11 cellular contexts compared by ENCODE assay signal in the genomic region with DNA sequence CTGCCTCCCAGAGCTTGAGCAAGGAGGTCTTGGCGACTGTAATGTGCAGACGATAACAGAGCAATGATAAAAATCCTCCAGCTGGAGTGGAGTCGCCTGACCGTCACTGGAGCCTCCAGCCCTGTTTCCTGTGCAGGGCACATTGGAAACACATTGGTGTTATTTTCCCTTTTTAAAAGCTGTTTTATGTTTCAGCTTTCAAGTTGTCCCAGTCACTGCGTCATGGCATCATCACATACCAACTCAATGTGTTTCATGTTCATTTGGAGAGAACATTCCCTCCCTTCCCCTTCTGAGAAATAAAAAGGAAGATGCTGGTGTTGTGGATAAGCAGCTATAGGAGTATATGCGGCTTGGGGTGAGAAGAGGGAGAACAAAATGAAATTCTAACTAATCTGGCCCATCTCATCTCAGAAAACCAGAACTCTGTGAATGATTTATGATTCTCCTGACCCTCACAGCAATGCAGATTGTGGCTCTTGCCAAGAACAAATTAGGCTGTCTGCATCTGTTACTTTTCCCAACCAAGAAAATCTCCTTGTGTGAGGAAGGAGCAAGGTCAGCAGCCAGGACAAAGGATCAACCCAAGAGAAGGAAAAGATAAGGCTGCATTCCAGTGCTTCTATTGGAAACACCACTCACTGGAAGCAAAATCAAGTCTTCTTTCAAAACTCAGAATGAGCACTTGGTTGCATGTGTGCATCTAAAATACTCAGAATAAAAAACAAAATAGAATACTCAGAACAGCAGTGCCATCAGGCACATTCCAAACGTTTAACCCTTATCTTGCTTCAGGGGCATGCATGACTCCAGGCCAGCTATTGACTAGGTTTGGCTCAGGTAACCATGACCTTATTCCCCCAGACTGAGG.
A peak's percentile ranks its signal among the peaks of the same experiment; 100 is the strongest.
DNase-seq lines count a peak whose midpoint lies in the region; ATAC-seq, FAIRE-seq and TF ChIP-seq lines count a peak whose summit lies in the region.
"Had no signal": no experiment of that assay in that cellular context is flagged by ENCODE, and none has a peak within 500 bp of the region (broad histone marks: within the 10 kb centered on the region; RNA-seq: fewer than 3 reads in every experiment).

No MANE protein-coding gene starts in this region.

- TF ChIP-seq POLR2A in right lobe of liver (IDR thresholded peaks at IDR 0.05) (no peak), prostate gland (IDR thresholded peaks at IDR 0.05) (no peak)

- DNase-seq in LHCN-M2 (ENCODE audit: low read depth) (peak; percentile 43), right lobe of liver (no peak), stromal cell of bone marrow (ENCODE audit: low read depth) (peak; percentile 24), SJCRH30 (no peak), HCEC 1CT (no peak), prostate gland (ENCODE audit: low spot score) (no peak)
- DNase-seq: stimulated activated CD4-positive, alpha-beta T cell treated with anti-CD3 and anti-CD28 coated beads, Interleukin-4, amount 100 ng/mL, for 4 hours had no signal

- H3K4me3 ChIP-seq in right lobe of liver (no peak overlapping the region), SJCRH30 (no peak overlapping the region), prostate gland (no peak overlapping the region)
- H3K4me3 ChIP-seq: GM12878 had no signal

- ATAC-seq in right lobe of liver = peak; percentile 46 to 72 (median 58)
- ATAC-seq in HG02973 (IDR thresholded peaks at IDR 0.05; ENCODE audit: unreplicated experiment) = no peak
- ATAC-seq: GM12878 had no signal

- no peaks in the 10 kb centered on the region for H3K9me3 ChIP-seq in right lobe of liver
- no peaks in the 10 kb centered on the region for H3K9me3 ChIP-seq in SJCRH30 (replicated peaks)
- no peaks in the 10 kb centered on the region for H3K9me3 ChIP-seq in prostate gland

- 49% methylated on average over 7 of the region's 7 CpGs for WGBS in right lobe of liver (ENCODE audit: insufficient coverage, low coverage, low lambda C conversion rate, missing lambda C conversion rate)
- 64% methylated on average over 7 of the region's 7 CpGs for WGBS in prostate gland

- FAIRE-seq in endometrium (lab: Jason Lieb, UNC) = peak; percentile 60
- FAIRE-seq: GM12878 had no signal

- H3K27ac ChIP-seq in right lobe of liver (peak overlapping the region in 2 of 3 donors; percentile 30 to 56), SJCRH30 (no peak overlapping the region), prostate gland (no peak overlapping the region)
- H3K27ac ChIP-seq: HL-60 had no signal

- TF ChIP-seq CTCF in right lobe of liver (IDR thresholded peaks at IDR 0.05) (no peak), prostate gland (IDR thresholded peaks at IDR 0.05) (no peak)

- H3K27me3 ChIP-seq in right lobe of liver (no peaks in the 10 kb centered on the region), SJCRH30 (no peaks in the 10 kb centered on the region), prostate gland (replicated peaks; ENCODE audit: insufficient read depth) (no peaks in the 10 kb centered on the region)

- intact Hi-C loops in right lobe of liver (cut with DNase I) (no loop called here), prostate gland (cut with DNase I) (loop anchor here (5.0 kb wide), 1 partner anchor 1236 kb away; no protein-coding TSS in a partner anchor)

- H3K36me3 ChIP-seq in right lobe of liver = no peaks in the 10 kb centered on the region
- no peaks in the 10 kb centered on the region for H3K36me3 ChIP-seq in SJCRH30
- H3K36me3 ChIP-seq in prostate gland = no peaks in the 10 kb centered on the region

- H3K4me1 ChIP-seq in right lobe of liver (peaks cover 0 to 10% (median 0%) of the 10 kb centered on the region in 4 donors), SJCRH30 (no peaks in the 10 kb centered on the region), prostate gland (replicated peaks) (no peaks in the 10 kb centered on the region)

Comparison
In these comparisons a context has a peak if more than half of its experiments do, and no peak if none do; other contexts are left out.
1. DNase-seq: peak in LHCN-M2 (single experiment) and stromal cell of bone marrow (single experiment); none in right lobe of liver (0 of 3), SJCRH30 (0 of 2), HCEC 1CT (single experiment) and prostate gland (single experiment).
2. H3K27ac ChIP-seq: peak in right lobe of liver (2 of 3); none in SJCRH30 (single experiment) and prostate gland (0 of 2).